Comparison of ENCODE assay signal across 17 cellular contexts in genomic region chr1:48808496-48808895, GRCh38. TPM values are rescaled to one million over a fixed set of nuclear protein-coding genes. Genes with fewer than 3 reads are reported as not detected.
"Had no signal": no experiment of that assay in that cellular context is flagged by ENCODE, and none has a peak within 500 bp of the region (broad histone marks: within the 10 kb centered on the region; RNA-seq: fewer than 3 reads in every experiment).

No MANE protein-coding gene starts in this region.

- DNase-seq: dermis blood vessel endothelial cell; esophagus squamous epithelium; foreskin melanocyte; head of caudate nucleus; hypothalamus; kidney glomerular epithelial cell; mucosa of descending colon; naive thymus-derived CD8-positive, alpha-beta T cell; posterior cingulate gyrus; sigmoid colon; stimulated activated CD4-positive, alpha-beta T cell treated with anti-CD3 and anti-CD28 coated beads, Interleukin-2, amount 100 ng/mL, for 24 hours; stimulated activated naive CD4-positive, alpha-beta T cell treated with Interleukin-2 at 50 U/mL for 16 hours; upper lobe of right lung had no signal

- H3K27me3 ChIP-seq: sigmoid colon, tibial nerve, upper lobe of right lung, vagina had no signal

- H3K9me3 Mint-ChIP-seq: naive thymus-derived CD8-positive, alpha-beta T cell had no signal

- H3K4me3 ChIP-seq: esophagus squamous epithelium, mucosa of descending colon, sigmoid colon, skin epidermis, tibial nerve, upper lobe of right lung, vagina had no signal

- H3K9me3 ChIP-seq: esophagus squamous epithelium, mucosa of descending colon, sigmoid colon, tibial nerve, upper lobe of right lung, vagina had no signal

- H3K4me3 Mint-ChIP-seq: naive thymus-derived CD8-positive, alpha-beta T cell had no signal

- H3K36me3 ChIP-seq: esophagus squamous epithelium, sigmoid colon, tibial nerve, upper lobe of right lung, vagina had no signal

- H3K4me1 ChIP-seq: tibial nerve, upper lobe of right lung had no signal

- H3K27ac ChIP-seq: esophagus squamous epithelium, skin epidermis, tibial nerve, upper lobe of right lung, vagina had no signal

- ATAC-seq: mucosa of descending colon; naive thymus-derived CD8-positive, alpha-beta T cell; upper lobe of right lung had no signal

RNA-seq across cellular contexts. Expression of gene BEND5, which starts 31.8 kb away (rescaled TPM):
- total RNA-seq: pulmonary artery endothelial cell had no signal
